Comparison of ENCODE assay signal across 1 cellular context in the genomic region with DNA sequence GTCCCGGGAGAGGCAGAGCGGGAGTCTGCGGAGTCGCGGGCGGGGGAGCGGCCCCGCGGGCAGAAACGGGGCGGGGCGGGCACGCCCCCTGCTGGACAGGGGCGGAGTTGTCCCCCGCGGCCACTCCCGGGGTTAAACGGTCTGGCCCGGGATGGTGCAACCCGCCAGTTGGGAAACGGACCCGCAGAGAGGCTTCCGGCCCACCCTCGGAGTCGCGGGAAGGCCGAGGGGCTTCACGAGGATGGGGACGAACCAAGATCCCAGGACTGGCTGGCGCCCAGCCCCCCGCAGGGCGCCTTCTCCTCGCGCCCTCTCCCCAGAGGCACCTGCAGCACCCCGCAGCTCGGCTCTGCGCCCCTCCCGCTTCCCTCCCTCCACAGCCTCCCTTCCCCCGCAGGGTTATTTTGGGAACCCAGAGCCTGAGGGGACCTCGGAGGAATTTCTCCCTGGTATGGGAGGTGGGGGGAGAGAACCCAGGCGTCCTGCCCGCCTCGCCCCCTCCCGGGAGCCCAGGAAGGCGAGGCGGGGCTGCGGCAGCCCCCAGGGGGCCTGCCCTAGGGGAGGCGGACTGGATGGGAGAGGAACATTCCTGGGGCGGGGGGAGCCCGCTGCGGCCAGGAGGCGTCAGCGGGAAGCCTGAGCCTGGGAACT.
TF ChIP-seq lines count a peak whose summit lies in the region.

No MANE protein-coding gene starts in this region.

TF ChIP-seq in neural cell, 6 proteins besides CTCF, POLR2A, EP300 and RAD21 (continued from another document):
- TF ChIP-seq, protein P1, sequence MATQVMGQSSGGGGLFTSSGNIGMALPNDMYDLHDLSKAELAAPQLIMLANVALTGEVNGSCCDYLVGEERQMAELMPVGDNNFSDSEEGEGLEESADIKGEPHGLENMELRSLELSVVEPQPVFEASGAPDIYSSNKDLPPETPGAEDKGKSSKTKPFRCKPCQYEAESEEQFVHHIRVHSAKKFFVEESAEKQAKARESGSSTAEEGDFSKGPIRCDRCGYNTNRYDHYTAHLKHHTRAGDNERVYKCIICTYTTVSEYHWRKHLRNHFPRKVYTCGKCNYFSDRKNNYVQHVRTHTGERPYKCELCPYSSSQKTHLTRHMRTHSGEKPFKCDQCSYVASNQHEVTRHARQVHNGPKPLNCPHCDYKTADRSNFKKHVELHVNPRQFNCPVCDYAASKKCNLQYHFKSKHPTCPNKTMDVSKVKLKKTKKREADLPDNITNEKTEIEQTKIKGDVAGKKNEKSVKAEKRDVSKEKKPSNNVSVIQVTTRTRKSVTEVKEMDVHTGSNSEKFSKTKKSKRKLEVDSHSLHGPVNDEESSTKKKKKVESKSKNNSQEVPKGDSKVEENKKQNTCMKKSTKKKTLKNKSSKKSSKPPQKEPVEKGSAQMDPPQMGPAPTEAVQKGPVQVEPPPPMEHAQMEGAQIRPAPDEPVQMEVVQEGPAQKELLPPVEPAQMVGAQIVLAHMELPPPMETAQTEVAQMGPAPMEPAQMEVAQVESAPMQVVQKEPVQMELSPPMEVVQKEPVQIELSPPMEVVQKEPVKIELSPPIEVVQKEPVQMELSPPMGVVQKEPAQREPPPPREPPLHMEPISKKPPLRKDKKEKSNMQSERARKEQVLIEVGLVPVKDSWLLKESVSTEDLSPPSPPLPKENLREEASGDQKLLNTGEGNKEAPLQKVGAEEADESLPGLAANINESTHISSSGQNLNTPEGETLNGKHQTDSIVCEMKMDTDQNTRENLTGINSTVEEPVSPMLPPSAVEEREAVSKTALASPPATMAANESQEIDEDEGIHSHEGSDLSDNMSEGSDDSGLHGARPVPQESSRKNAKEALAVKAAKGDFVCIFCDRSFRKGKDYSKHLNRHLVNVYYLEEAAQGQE (IDR thresholded peaks at IDR 0.05; ENCODE audit: borderline replicate concordance): no peak
